Comparison of ENCODE assay signal across 1 cellular context in the genomic region with DNA sequence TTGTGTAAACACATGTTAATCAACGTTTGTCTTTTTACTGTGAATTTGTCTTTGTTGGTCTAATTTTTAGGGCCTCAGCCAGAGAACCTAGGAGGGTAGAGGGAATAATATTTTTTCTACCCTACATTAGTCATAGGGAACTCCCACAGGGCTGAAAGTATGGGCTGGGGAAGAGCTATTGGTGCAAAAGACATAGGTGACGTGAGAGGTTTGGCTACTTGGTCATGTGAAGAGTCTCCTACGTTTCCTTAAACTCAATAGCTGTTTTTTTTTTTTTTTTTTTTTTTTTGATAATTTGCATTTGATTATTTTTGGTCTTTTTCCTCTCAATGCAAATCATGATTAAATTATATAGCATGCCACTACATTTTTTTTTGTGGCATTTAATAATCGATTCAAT.
TF ChIP-seq lines count a peak whose summit lies in the region.

No MANE protein-coding gene starts in this region.

TF ChIP-seq in GM12878, 131 proteins besides CTCF, POLR2A, EP300 and RAD21 (continued from another document):
- TF ChIP-seq FOS (IDR thresholded peaks at IDR 0.05; ENCODE audit: borderline replicate concordance, extremely low read depth, insufficient read length) (no peak), MTA2 (IDR thresholded peaks at IDR 0.05; ENCODE audit: low read depth) (no peak), FOXK2 (IDR thresholded peaks at IDR 0.05) (no peak), CHD4 (IDR thresholded peaks at IDR 0.05) (no peak), NR2F1 (conservative IDR thresholded peaks at IDR 0.05) (no peak), CREB1 (IDR thresholded peaks at IDR 0.05; ENCODE audit: low read depth) (peak; percentile 86), SMAD1 (IDR thresholded peaks at IDR 0.05; ENCODE audit: low read depth, partially characterized antibody) (no peak)
- TF ChIP-seq, protein P1, sequence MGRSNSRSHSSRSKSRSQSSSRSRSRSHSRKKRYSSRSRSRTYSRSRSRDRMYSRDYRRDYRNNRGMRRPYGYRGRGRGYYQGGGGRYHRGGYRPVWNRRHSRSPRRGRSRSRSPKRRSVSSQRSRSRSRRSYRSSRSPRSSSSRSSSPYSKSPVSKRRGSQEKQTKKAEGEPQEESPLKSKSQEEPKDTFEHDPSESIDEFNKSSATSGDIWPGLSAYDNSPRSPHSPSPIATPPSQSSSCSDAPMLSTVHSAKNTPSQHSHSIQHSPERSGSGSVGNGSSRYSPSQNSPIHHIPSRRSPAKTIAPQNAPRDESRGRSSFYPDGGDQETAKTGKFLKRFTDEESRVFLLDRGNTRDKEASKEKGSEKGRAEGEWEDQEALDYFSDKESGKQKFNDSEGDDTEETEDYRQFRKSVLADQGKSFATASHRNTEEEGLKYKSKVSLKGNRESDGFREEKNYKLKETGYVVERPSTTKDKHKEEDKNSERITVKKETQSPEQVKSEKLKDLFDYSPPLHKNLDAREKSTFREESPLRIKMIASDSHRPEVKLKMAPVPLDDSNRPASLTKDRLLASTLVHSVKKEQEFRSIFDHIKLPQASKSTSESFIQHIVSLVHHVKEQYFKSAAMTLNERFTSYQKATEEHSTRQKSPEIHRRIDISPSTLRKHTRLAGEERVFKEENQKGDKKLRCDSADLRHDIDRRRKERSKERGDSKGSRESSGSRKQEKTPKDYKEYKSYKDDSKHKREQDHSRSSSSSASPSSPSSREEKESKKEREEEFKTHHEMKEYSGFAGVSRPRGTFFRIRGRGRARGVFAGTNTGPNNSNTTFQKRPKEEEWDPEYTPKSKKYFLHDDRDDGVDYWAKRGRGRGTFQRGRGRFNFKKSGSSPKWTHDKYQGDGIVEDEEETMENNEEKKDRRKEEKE (IDR thresholded peaks at IDR 0.05): no peak
- TF ChIP-seq, protein P2, sequence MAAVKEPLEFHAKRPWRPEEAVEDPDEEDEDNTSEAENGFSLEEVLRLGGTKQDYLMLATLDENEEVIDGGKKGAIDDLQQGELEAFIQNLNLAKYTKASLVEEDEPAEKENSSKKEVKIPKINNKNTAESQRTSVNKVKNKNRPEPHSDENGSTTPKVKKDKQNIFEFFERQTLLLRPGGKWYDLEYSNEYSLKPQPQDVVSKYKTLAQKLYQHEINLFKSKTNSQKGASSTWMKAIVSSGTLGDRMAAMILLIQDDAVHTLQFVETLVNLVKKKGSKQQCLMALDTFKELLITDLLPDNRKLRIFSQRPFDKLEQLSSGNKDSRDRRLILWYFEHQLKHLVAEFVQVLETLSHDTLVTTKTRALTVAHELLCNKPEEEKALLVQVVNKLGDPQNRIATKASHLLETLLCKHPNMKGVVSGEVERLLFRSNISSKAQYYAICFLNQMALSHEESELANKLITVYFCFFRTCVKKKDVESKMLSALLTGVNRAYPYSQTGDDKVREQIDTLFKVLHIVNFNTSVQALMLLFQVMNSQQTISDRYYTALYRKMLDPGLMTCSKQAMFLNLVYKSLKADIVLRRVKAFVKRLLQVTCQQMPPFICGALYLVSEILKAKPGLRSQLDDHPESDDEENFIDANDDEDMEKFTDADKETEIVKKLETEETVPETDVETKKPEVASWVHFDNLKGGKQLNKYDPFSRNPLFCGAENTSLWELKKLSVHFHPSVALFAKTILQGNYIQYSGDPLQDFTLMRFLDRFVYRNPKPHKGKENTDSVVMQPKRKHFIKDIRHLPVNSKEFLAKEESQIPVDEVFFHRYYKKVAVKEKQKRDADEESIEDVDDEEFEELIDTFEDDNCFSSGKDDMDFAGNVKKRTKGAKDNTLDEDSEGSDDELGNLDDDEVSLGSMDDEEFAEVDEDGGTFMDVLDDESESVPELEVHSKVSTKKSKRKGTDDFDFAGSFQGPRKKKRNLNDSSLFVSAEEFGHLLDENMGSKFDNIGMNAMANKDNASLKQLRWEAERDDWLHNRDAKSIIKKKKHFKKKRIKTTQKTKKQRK (IDR thresholded peaks at IDR 0.05; ENCODE audit: low read depth, low read length): no peak
TF ChIP-seq in GM12878: peak in this region for 12.
